ENCODE assay signal across 17 cellular contexts in genomic region chr11:19398772-19399542, GRCh38.
DNase-seq lines count a peak whose midpoint lies in the region; ATAC-seq and TF ChIP-seq lines count a peak whose summit lies in the region.
"Had no signal": no experiment of that assay in that cellular context is flagged by ENCODE, and none has a peak within 500 bp of the region (broad histone marks: within the 10 kb centered on the region; RNA-seq: fewer than 3 reads in every experiment).

No MANE protein-coding gene starts in this region.

- no peaks in the 10 kb centered on the region for H3K36me3 ChIP-seq in IMR-90 (ENCODE audit: control insufficient read depth, insufficient read depth, low read length)

- no peak overlapping the region for H4K91ac ChIP-seq in IMR-90 (ENCODE audit: insufficient read depth, low read depth, low read length)

- H4K8ac ChIP-seq in IMR-90 (ENCODE audit: low read depth in 2 of 2, low read length in 2 of 2), result peak overlapping the region in 1 of 2 experiments; percentile 50; a peak in 2 of 4 replicates

- WGBS in IMR-90 (ENCODE audit: extremely low coverage in 2 of 2, insufficient read length in 1 of 2), 2 experiments, result 10% methylated on average over 4 of the region's 9 CpGs; no CpG with 5 or more reads in 1 of the 2 experiments

- H4K5ac ChIP-seq in IMR-90 (ENCODE audit: low read depth, low read length), result peak overlapping the region; percentile 69

- ATAC-seq in IMR-90 (ENCODE audit: low read depth), result peak; percentile 81
- peak; percentile 92 for ATAC-seq in sciatic nerve
- no peak for ATAC-seq in activated naive CD4-positive, alpha-beta T cell treated with anti-CD3 and anti-CD28 coated beads, Interleukin-2, amount 50 U/mL, for 72 hours

- H3K36me3 Mint-ChIP-seq in activated naive CD4-positive, alpha-beta T cell treated with anti-CD3 and anti-CD28 coated beads, Interleukin-2, amount 50 U/mL, for 72 hours, result no peaks in the 10 kb centered on the region
- H3K36me3 Mint-ChIP-seq: CD4-positive, alpha-beta memory T cell had no signal

- H3K56ac ChIP-seq in IMR-90 (ENCODE audit: extremely low read depth, insufficient read depth, low read length), result no peak overlapping the region

- H3K79me1 ChIP-seq in IMR-90 (ENCODE audit: low read depth in 1 of 2, low read length in 2 of 2), result no peaks in the 10 kb centered on the region

- H2BK15ac ChIP-seq in IMR-90 (ENCODE audit: low read depth, low read length), result peak overlapping the region; percentile 0; the same call in 1 of the 3 replicates

- no peak overlapping the region for H2AK5ac ChIP-seq in IMR-90 (ENCODE audit: low read depth, low read length)

- peak overlapping the region; percentile 70; the same call in 1 of the 2 replicates for H3K18ac ChIP-seq in IMR-90 (ENCODE audit: low read depth, low read length)

- peak overlapping the region; percentile 72 for H3K4me2 ChIP-seq in IMR-90 (ENCODE audit: low read depth, low read length)

- H3K4ac ChIP-seq in IMR-90 (ENCODE audit: low read depth, low read length), result peak overlapping the region; percentile 57; the same call in 1 of the 2 replicates

- BruUV-seq in IMR-90 (replicated peaks; lab: Mats Ljungman, UMichigan), result no TSS peak

- TF ChIP-seq RAD21 in IMR-90 (IDR thresholded peaks at IDR 0.05; ENCODE audit: low read length), result no peak

- H3K14ac ChIP-seq in IMR-90 (replicated peaks; ENCODE audit: low read depth, low read length), result peak overlapping the region; percentile 38

- no peak overlapping the region for H3K9ac ChIP-seq in IMR-90 (ENCODE audit: low read depth, low read length)

- H3K9me1 ChIP-seq in IMR-90 (ENCODE audit: insufficient read depth, low read length), result peaks cover 11% of the 10 kb centered on the region

- H3K27ac ChIP-seq in IMR-90 (ENCODE audit: insufficient read depth, low read length), result peak overlapping the region; percentile 77; the same call in 1 of the 2 replicates
- H3K27ac ChIP-seq: HL-60 had no signal

- TF ChIP-seq POLR2A in IMR-90 (IDR thresholded peaks at IDR 0.05; ENCODE audit: low read depth, low read length), result no peak

- H4K20me1 ChIP-seq in IMR-90 (ENCODE audit: insufficient read depth, low read length), result no peaks in the 10 kb centered on the region

- POLR2A ChIA-PET in IMR-90 (lab: Charles Lee; ENCODE audit: unreplicated experiment), result no interaction called here

- DNase-seq in AG10803 (ENCODE audit: low read depth) (peak; percentile 71), IMR-90 (peak; percentile 94), fibroblast of the aortic adventitia (ENCODE audit: low read depth) (peak; percentile 74), sciatic nerve (ENCODE audit: low spot score) (no peak), NCI-H1105 treated with DMSO at 0.1 percent for 48 hours (lab: John Stamatoyannopoulos, UW) (no peak), kidney glomerular epithelial cell (lab: John Stamatoyannopoulos, UW) (no peak), activated gamma-delta T cell (lab: John Stamatoyannopoulos, UW) (no peak)
- DNase-seq in activated naive CD4-positive, alpha-beta T cell treated with anti-CD3 and anti-CD28 coated beads, Interleukin-2, amount 50 U/mL, for 72 hours (ENCODE audit: low spot score in 2 of 2), result no peak
- DNase-seq: activated CD4-positive, alpha-beta T cell treated with anti-CD3 and anti-CD28 coated beads for 48 hours; CD4-positive, alpha-beta memory T cell; hippocampal formation; NCI-H1417; NCI-H748 treated with DMSO at 0.1 percent for 48 hours; stimulated activated CD4-positive, alpha-beta T cell treated with anti-CD3 and anti-CD28 coated beads, Interleukin-15, amount 100 ng/mL, for 24 hours; stimulated activated naive CD4-positive, alpha-beta T cell had no signal

- dilution Hi-C loops in IMR-90 (cut with HindIII; ENCODE audit: low sequenced_read_pairs, unreplicated experiment), result no loop called here

- peak overlapping the region; percentile 45 for H2BK20ac ChIP-seq in IMR-90 (ENCODE audit: low read depth, low read length)

- H2AK9ac ChIP-seq in IMR-90 (replicated peaks; ENCODE audit: low read depth, low read length, poor library complexity), result no peak overlapping the region

- H3K4me3 ChIP-seq in AG10803 (ENCODE audit: low read length), result no peak overlapping the region
- H3K4me3 ChIP-seq in IMR-90 (ENCODE audit: insufficient read depth, low read depth, low read length), result no peak overlapping the region
- no peak overlapping the region for H3K4me3 ChIP-seq in fibroblast of the aortic adventitia (ENCODE audit: low read depth, low read length)

- peak overlapping the region; percentile 60 for H2AFZ ChIP-seq in IMR-90 (replicated peaks; ENCODE audit: low read length, poor library complexity)

- H3K23ac ChIP-seq in IMR-90 (ENCODE audit: low read depth, low read length), result 0 out of 2 replicates have a peak overlapping the region, but pooled peaks have one; percentile 25

- H3K9me3 ChIP-seq in IMR-90 (ENCODE audit: control insufficient read depth, insufficient read depth, low read length), result no peaks in the 10 kb centered on the region

- in situ Hi-C loops in IMR-90 (cut with MboI; ENCODE audit: low sequenced_read_pairs), result no loop called here

- CTCF ChIA-PET in IMR-90 (lab: Yijun Ruan, JAX), result interaction anchor here (0.7 kb wide), 1 partner anchor 37 kb away, joined by 3 read pairs; no protein-coding TSS in a partner anchor

- no peak for TF ChIP-seq CTCF in AG10803 (conservative IDR thresholded peaks at IDR 0.05; ENCODE audit: low read length)
- TF ChIP-seq CTCF in IMR-90 (conservative IDR thresholded peaks at IDR 0.05; ENCODE audit: low read depth, low read length), result no peak
- no peak for TF ChIP-seq CTCF in fibroblast of the aortic adventitia (IDR thresholded peaks at IDR 0.05; ENCODE audit: insufficient read depth, low read length)

- no peaks in the 10 kb centered on the region for H3K27me3 ChIP-seq in IMR-90 (ENCODE audit: control insufficient read depth, insufficient read depth, low read length)

- no peaks in the 10 kb centered on the region for H3K9me3 Mint-ChIP-seq in activated naive CD4-positive, alpha-beta T cell treated with anti-CD3 and anti-CD28 coated beads, Interleukin-2, amount 50 U/mL, for 72 hours
- H3K9me3 Mint-ChIP-seq: activated T-helper 2 cell treated with anti-CD3 and anti-CD28 coated beads, Interferon-gamma antibody, Interleukin-2, Interleukin-4, amounts not matched to agents 10 μg/mL and 5 μg/mL and 100 μg/mL, durations not matched to agents 14 hours and 24 hours and 36 hours; CD4-positive, alpha-beta memory T cell had no signal

- intact Hi-C loops in IMR-90 (cut with micrococcal nuclease), result no loop called here
- intact Hi-C loops in sciatic nerve (cut with DNase I), result no loop called here

- peak overlapping the region; percentile 62 for H2BK120ac ChIP-seq in IMR-90 (ENCODE audit: low read depth, low read length)

- peaks cover 23% of the 10 kb centered on the region for H3K4me1 ChIP-seq in IMR-90 (ENCODE audit: control insufficient read depth, insufficient read depth, low read length)

- H2BK5ac ChIP-seq in IMR-90 (ENCODE audit: low read depth, low read length, poor library complexity, severe bottlenecking), result peak overlapping the region; percentile 15

- H3K27ac Mint-ChIP-seq in activated naive CD4-positive, alpha-beta T cell treated with anti-CD3 and anti-CD28 coated beads, Interleukin-2, amount 50 U/mL, for 72 hours, result no peak overlapping the region
- H3K27ac Mint-ChIP-seq: activated T-helper 2 cell treated with anti-CD3 and anti-CD28 coated beads, Interferon-gamma antibody, Interleukin-2, Interleukin-4, amounts not matched to agents 10 μg/mL and 5 μg/mL and 100 μg/mL, durations not matched to agents 14 hours and 24 hours and 36 hours; CD4-positive, alpha-beta memory T cell had no signal

TF ChIP-seq in IMR-90, 13 proteins besides CTCF, POLR2A, EP300 and RAD21:
- TF ChIP-seq MAFK (IDR thresholded peaks at IDR 0.05; ENCODE audit: low read depth, low read length) (peak; percentile 75), NFE2L2 (IDR thresholded peaks at IDR 0.05; ENCODE audit: low read depth, low read length) (no peak), BHLHE40 (IDR thresholded peaks at IDR 0.05; ENCODE audit: low read depth, low read length) (peak; percentile 81), USF2 (IDR thresholded peaks at IDR 0.05; ENCODE audit: low read depth, low read length) (no peak), MXI1 (IDR thresholded peaks at IDR 0.05; ENCODE audit: borderline replicate concordance, low read depth, low read length) (no peak), MAZ (IDR thresholded peaks at IDR 0.05; ENCODE audit: borderline replicate concordance, low read depth, low read length) (peak; percentile 15; the same call in 1 of the 2 replicates), CEBPB (IDR thresholded peaks at IDR 0.05; ENCODE audit: low read depth, low read length) (peak; percentile 93)
TF ChIP-seq in IMR-90: peak in this region for 4.

Comparison
In these comparisons a context has a peak if more than half of its experiments do, and no peak if none do; other contexts are left out.
1. DNase-seq: peak in AG10803 (single experiment), IMR-90 (single experiment) and fibroblast of the aortic adventitia (single experiment); none in sciatic nerve (single experiment), NCI-H1105 treated with DMSO at 0.1 percent for 48 hours (single experiment), kidney glomerular epithelial cell (single experiment), activated gamma-delta T cell (single experiment) and activated naive CD4-positive, alpha-beta T cell treated with anti-CD3 and anti-CD28 coated beads, Interleukin-2, amount 50 U/mL, for 72 hours (0 of 2).
2. ATAC-seq: peak in IMR-90 (single experiment) and sciatic nerve (single experiment); none in activated naive CD4-positive, alpha-beta T cell treated with anti-CD3 and anti-CD28 coated beads, Interleukin-2, amount 50 U/mL, for 72 hours (0 of 2).